ENCODE assay signal across 27 cellular contexts in the genomic region with DNA sequence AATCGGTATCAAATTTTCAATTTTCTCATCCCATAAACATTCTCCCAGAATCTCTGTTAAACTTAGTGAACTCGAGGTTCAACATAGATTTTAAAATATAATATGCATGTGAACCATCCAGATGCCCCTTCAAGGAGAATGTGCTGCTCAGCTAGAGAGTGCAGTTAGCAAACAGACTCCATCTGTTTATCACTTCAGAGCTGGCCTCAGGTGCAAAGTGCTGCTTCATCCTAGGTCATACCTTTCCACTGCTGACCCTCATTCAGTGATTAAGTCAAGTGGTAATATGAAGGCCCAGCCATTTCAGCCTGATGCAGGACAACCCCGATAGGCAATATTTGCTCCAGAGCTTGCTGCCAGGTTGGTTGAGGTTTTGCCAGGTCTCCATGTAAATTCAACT.
"Had no signal": no experiment of that assay in that cellular context is flagged by ENCODE, and none has a peak within 500 bp of the region (broad histone marks: within the 10 kb centered on the region; RNA-seq: fewer than 3 reads in every experiment).

No MANE protein-coding gene starts in this region.

- H3K4me2 ChIP-seq: hepatocyte had no signal

- H3K9me3 ChIP-seq: esophagus muscularis mucosa, gastroesophageal sphincter, ovary, psoas muscle, thoracic aorta, tibial nerve, upper lobe of left lung had no signal

- H3K4me1 ChIP-seq: foreskin keratinocyte had no signal

- H3K27me3 ChIP-seq: esophagus muscularis mucosa, foreskin keratinocyte, gastroesophageal sphincter, heart left ventricle, hepatocyte, ovary, spleen, tibial nerve, upper lobe of left lung had no signal

- H3K9me3 Mint-ChIP-seq: natural killer cell; stimulated activated naive CD8-positive, alpha-beta T cell treated with anti-CD3 and anti-CD28 coated beads, Interleukin-15, Interleukin-2, amounts not matched to agents 100 ng/mL and 50 ng/mL, for 24 hours had no signal

- DNase-seq: dermis blood vessel endothelial cell; effector memory CD4-positive, alpha-beta T cell; foreskin keratinocyte; heart left ventricle; kidney; natural killer cell; occipital lobe; ovary; posterior cingulate gyrus; psoas muscle; right cardiac atrium; spleen; stimulated activated CD4-positive, alpha-beta T cell treated with anti-CD3 and anti-CD28 coated beads, Interleukin-4, amount 100 ng/mL, for 4 hours; stimulated activated naive B cell treated with anti-CD40 and anti-IgM and Interleukin-4, amounts not matched to agents 10 μg/mL and 1 μg/mL and 100 μg/mL, for 72 hours; upper lobe of left lung had no signal

- H3K27ac ChIP-seq: esophagus muscularis mucosa, foreskin keratinocyte, gastroesophageal sphincter, heart left ventricle, hepatocyte, ovary, psoas muscle, skin epidermis, spleen, thoracic aorta, tibial nerve, upper lobe of left lung had no signal

- ATAC-seq: foreskin keratinocyte, gastroesophageal sphincter, heart left ventricle, left lobe of liver, natural killer cell, psoas muscle, right cardiac atrium had no signal

- H3K4me3 Mint-ChIP-seq: memory B cell; natural killer cell; stimulated activated naive B cell treated with anti-CD40 and anti-IgM and Interleukin-4, amounts not matched to agents 10 μg/mL and 1 μg/mL and 100 μg/mL, for 72 hours; stimulated activated naive CD8-positive, alpha-beta T cell treated with anti-CD3 and anti-CD28 coated beads, Interleukin-15, Interleukin-2, amounts not matched to agents 100 ng/mL and 50 ng/mL, for 24 hours had no signal

- H3K36me3 ChIP-seq: esophagus muscularis mucosa, gastroesophageal sphincter, heart left ventricle, ovary, thoracic aorta, upper lobe of left lung had no signal

- H3K27ac Mint-ChIP-seq: memory B cell; stimulated activated naive B cell treated with anti-CD40 and anti-IgM and Interleukin-4, amounts not matched to agents 10 μg/mL and 1 μg/mL and 100 μg/mL, for 72 hours; stimulated activated naive CD8-positive, alpha-beta T cell treated with anti-CD3 and anti-CD28 coated beads, Interleukin-15, Interleukin-2, amounts not matched to agents 100 ng/mL and 50 ng/mL, for 24 hours had no signal

- H3K4me3 ChIP-seq: esophagus muscularis mucosa, gastroesophageal sphincter, heart left ventricle, hepatocyte, lung, ovary, psoas muscle, skin epidermis, spleen, thoracic aorta, tibial nerve, upper lobe of left lung had no signal

- H2AFZ ChIP-seq: hepatocyte had no signal

- H3K27me3 Mint-ChIP-seq: memory B cell; stimulated activated naive B cell treated with anti-CD40 and anti-IgM and Interleukin-4, amounts not matched to agents 10 μg/mL and 1 μg/mL and 100 μg/mL, for 72 hours; stimulated activated naive CD8-positive, alpha-beta T cell treated with anti-CD3 and anti-CD28 coated beads, Interleukin-15, Interleukin-2, amounts not matched to agents 100 ng/mL and 50 ng/mL, for 24 hours had no signal

- H3K36me3 Mint-ChIP-seq: natural killer cell had no signal

- FAIRE-seq: endothelial cell of umbilical vein, urothelium cell line had no signal
